ENCODE assay signal across 10 cellular contexts in genomic region chr15:65414841-65415621, GRCh38. TPM values are rescaled to one million over a fixed set of nuclear protein-coding genes. Genes with fewer than 3 reads are reported as not detected.
DNase-seq lines count a peak whose midpoint lies in the region; ATAC-seq, FAIRE-seq and TF ChIP-seq lines count a peak whose summit lies in the region.
"Had no signal": no experiment of that assay in that cellular context is flagged by ENCODE, and none has a peak within 500 bp of the region (broad histone marks: within the 10 kb centered on the region; RNA-seq: fewer than 3 reads in every experiment).

No MANE protein-coding gene starts in this region.

- no peak for FAIRE-seq in GM19239 (lab: Jason Lieb, UNC)
- FAIRE-seq: small intestine had no signal

- H3K27me3 Mint-ChIP-seq in activated CD4-positive, alpha-beta T cell treated with anti-CD3 and anti-CD28 coated beads for 36 hours, result peaks cover 29% of the 10 kb centered on the region

- DNase-seq in Peyer's patch, result no peak
- DNase-seq in left ventricle myocardium inferior, result peak; percentile 49
- peak; percentile 56 to 79 for DNase-seq in psoas muscle
- no peak for DNase-seq in GM19239 (ENCODE audit: insufficient read length, low spot score)
- DNase-seq in activated CD4-positive, alpha-beta T cell treated with anti-CD3 and anti-CD28 coated beads for 36 hours, result no peak
- DNase-seq: small intestine had no signal

- no peaks in the 10 kb centered on the region for H3K9me3 Mint-ChIP-seq in activated CD4-positive, alpha-beta T cell treated with anti-CD3 and anti-CD28 coated beads for 36 hours (ENCODE audit: low read depth)

- TF ChIP-seq POLR2A in Peyer's patch (IDR thresholded peaks at IDR 0.05), result no peak

- peak overlapping the region; percentile 34 for H3K9ac ChIP-seq in HUES64 (ENCODE audit: low read depth, low read length)

- 11% methylated on average over 14 of the region's 14 CpGs for WGBS in HUES64
- 11 to 23% (median 22%) methylated on average over 14 of the region's 14 CpGs for WGBS in psoas muscle, 3 donors

- H3K36me3 Mint-ChIP-seq in activated CD4-positive, alpha-beta T cell treated with anti-CD3 and anti-CD28 coated beads for 36 hours (ENCODE audit: low read depth), result no peaks in the 10 kb centered on the region

- ATAC-seq in psoas muscle (peak; percentile 82 to 92 (median 88)), GM21576 (IDR thresholded peaks at IDR 0.05; ENCODE audit: unreplicated experiment) (no peak), GM21528 (IDR thresholded peaks at IDR 0.05; ENCODE audit: low FRiP score, unreplicated experiment) (no peak)
- ATAC-seq in activated CD4-positive, alpha-beta T cell treated with anti-CD3 and anti-CD28 coated beads for 36 hours, result no peak

- H3K27ac ChIP-seq in HUES64 (ENCODE audit: low read depth, low read length), result peak overlapping the region; percentile 93
- peak overlapping the region in 3 of 4 donors; percentile 9 to 48 (median 28) for H3K27ac ChIP-seq in Peyer's patch
- peak overlapping the region; percentile 55 for H3K27ac ChIP-seq in left ventricle myocardium inferior (replicated peaks)
- H3K27ac ChIP-seq in psoas muscle, result peak overlapping the region; percentile 82

- H3K27me3 ChIP-seq in HUES64 (ENCODE audit: insufficient read depth, low read length) (no peaks in the 10 kb centered on the region), Peyer's patch (peaks cover 0 to 5% of the 10 kb centered on the region in 2 donors), left ventricle myocardium inferior (ENCODE audit: low read depth) (peaks cover 60% of the 10 kb centered on the region), psoas muscle (ENCODE audit: insufficient read depth in 3 of 3, low read length in 2 of 3) (no peaks in the 10 kb centered on the region)

- H3K4me3 ChIP-seq in HUES64 (ENCODE audit: low read length), result peak overlapping the region; percentile 29
- no peak overlapping the region for H3K4me3 ChIP-seq in Peyer's patch
- no peak overlapping the region for H3K4me3 ChIP-seq in left ventricle myocardium inferior
- H3K4me3 ChIP-seq in psoas muscle, result peak overlapping the region; percentile 15

- peaks cover 85% of the 10 kb centered on the region for H3K4me1 ChIP-seq in HUES64 (ENCODE audit: insufficient read depth, low read length)
- peaks cover 0 to 8% (median 0%) of the 10 kb centered on the region in 4 donors for H3K4me1 ChIP-seq in Peyer's patch
- peaks cover 28% of the 10 kb centered on the region for H3K4me1 ChIP-seq in left ventricle myocardium inferior
- H3K4me1 ChIP-seq in psoas muscle, result peaks cover 48% of the 10 kb centered on the region

- no peak overlapping the region for H3K27ac Mint-ChIP-seq in activated CD4-positive, alpha-beta T cell treated with anti-CD3 and anti-CD28 coated beads for 36 hours

- CTCF ChIA-PET in activated CD4-positive, alpha-beta T cell treated with anti-CD3 and anti-CD28 coated beads for 36 hours (lab: Charles Lee), result interaction anchor here (0.6 kb wide), 1 partner anchor 30 kb away, joined by 3 read pairs; no protein-coding TSS in a partner anchor

- H3K9me3 ChIP-seq in HUES64 (ENCODE audit: insufficient read depth, low read depth, low read length) (no peaks in the 10 kb centered on the region), Peyer's patch (no peaks in the 10 kb centered on the region), left ventricle myocardium inferior (replicated peaks) (no peaks in the 10 kb centered on the region), psoas muscle (no peaks in the 10 kb centered on the region)

- intact Hi-C loops in left ventricle myocardium inferior (cut with micrococcal nuclease) (no loop called here), psoas muscle (cut with DNase I) (no loop called here)
- intact Hi-C loops in activated CD4-positive, alpha-beta T cell treated with anti-CD3 and anti-CD28 coated beads for 36 hours (cut with DNase I, micrococcal nuclease), result no loop called here

- H3K4me1 Mint-ChIP-seq in activated CD4-positive, alpha-beta T cell treated with anti-CD3 and anti-CD28 coated beads for 36 hours, result no peaks in the 10 kb centered on the region

- POLR2A ChIA-PET in activated CD4-positive, alpha-beta T cell treated with anti-CD3 and anti-CD28 coated beads for 36 hours (lab: Charles Lee), result interaction anchor here (0.7 kb wide), 1 partner anchor 530 kb away, joined by 3 read pairs; no protein-coding TSS in a partner anchor

- no peak for TF ChIP-seq CTCF in Peyer's patch (IDR thresholded peaks at IDR 0.05)
- no peak for TF ChIP-seq CTCF in left ventricle myocardium inferior (IDR thresholded peaks at IDR 0.05; ENCODE audit: borderline replicate concordance)
- peak; percentile 11 for TF ChIP-seq CTCF in psoas muscle (IDR thresholded peaks at IDR 0.05)

- H3K36me3 ChIP-seq in HUES64 (ENCODE audit: insufficient read depth, low read length), result 0 out of 2 replicates have a peak, but pooled peaks cover under 1% of the 10 kb centered on the region
- no peaks in the 10 kb centered on the region for H3K36me3 ChIP-seq in Peyer's patch
- H3K36me3 ChIP-seq in left ventricle myocardium inferior, result no peaks in the 10 kb centered on the region
- no peaks in the 10 kb centered on the region for H3K36me3 ChIP-seq in psoas muscle (ENCODE audit: insufficient read depth in 1 of 2, low read depth in 1 of 2)

- no peak overlapping the region for H3K4me3 Mint-ChIP-seq in activated CD4-positive, alpha-beta T cell treated with anti-CD3 and anti-CD28 coated beads for 36 hours

RNA-seq across cellular contexts. Expression of gene IGDCC4, which starts 7.7 kb away (rescaled TPM):
- 13.1 TPM for polyA plus RNA-seq in HUES64 (2013, experiment 1 of 2)
- 14.2 TPM for polyA plus RNA-seq in HUES64 (2013, experiment 2 of 2)
- total RNA-seq in Peyer's patch (1 to 10 TPM in 2 of 4 donors, under 1 TPM in 1, not detected in 1; 0.40 to 3.3 (median 1.0) TPM), left ventricle myocardium inferior (0.96 TPM), psoas muscle (10 to 100 TPM in 2 of 4 donors, 1 to 10 TPM in 2; 4.8 to 34.1 (median 10.4) TPM)
- polyA plus RNA-seq in psoas muscle, result 1 to 10 TPM; 2.7 to 4.6 (median 3.8) TPM
- total RNA-seq in activated CD4-positive, alpha-beta T cell treated with anti-CD3 and anti-CD28 coated beads for 36 hours, result under 1 TPM; 0.16 to 0.18 TPM
- total RNA-seq: T-helper 2 cell treated with Interferon-gamma antibody and Interleukin-4, amounts not matched to agents 100 ng/mL and 5 ng/mL, for 36 hours had no signal

RNA-seq across cellular contexts. Expression of gene IGDCC3, which starts 37.2 kb away (rescaled TPM):
- 62.5 TPM for polyA plus RNA-seq in HUES64 (2013, experiment 1 of 2)
- 93.1 TPM for polyA plus RNA-seq in HUES64 (2013, experiment 2 of 2)
- total RNA-seq in Peyer's patch (not detected), left ventricle myocardium inferior (0.16 TPM), psoas muscle (not detected)
- polyA plus RNA-seq in psoas muscle, result not detected
- total RNA-seq in activated CD4-positive, alpha-beta T cell treated with anti-CD3 and anti-CD28 coated beads for 36 hours, result not detected
- total RNA-seq: T-helper 2 cell treated with Interferon-gamma antibody and Interleukin-4, amounts not matched to agents 100 ng/mL and 5 ng/mL, for 36 hours had no signal

Comparison
In these comparisons a context has a peak if more than half of its experiments do, and no peak if none do; other contexts are left out.
1. H3K27ac ChIP-seq: peak in every context shown above with its lines; median percentile 93 in HUES64; 82 in psoas muscle; 55 in left ventricle myocardium inferior; 28 in Peyer's patch.
2. H3K4me3 ChIP-seq: peak in HUES64 (single experiment) and psoas muscle (single experiment); none in Peyer's patch (0 of 4) and left ventricle myocardium inferior (single experiment).
3. DNase-seq: peak in left ventricle myocardium inferior (single experiment) and psoas muscle (2 of 2); none in Peyer's patch (0 of 3), GM19239 (single experiment) and activated CD4-positive, alpha-beta T cell treated with anti-CD3 and anti-CD28 coated beads for 36 hours (single experiment).
4. ATAC-seq: peak in psoas muscle (4 of 4); none in GM21576 (single experiment), GM21528 (single experiment) and activated CD4-positive, alpha-beta T cell treated with anti-CD3 and anti-CD28 coated beads for 36 hours (single experiment).